In genomic region chr10:126147866-126148578, GRCh38 we compare ENCODE assay signal across 13 cellular contexts.
A peak's percentile ranks its signal among the peaks of the same experiment; 100 is the strongest.
DNase-seq lines count a peak whose midpoint lies in the region; ATAC-seq, FAIRE-seq and TF ChIP-seq lines count a peak whose summit lies in the region.
"Had no signal": no experiment of that assay in that cellular context is flagged by ENCODE, and none has a peak within 500 bp of the region (broad histone marks: within the 10 kb centered on the region; RNA-seq: fewer than 3 reads in every experiment).

No MANE protein-coding gene starts in this region.

- H3K4me2 ChIP-seq in neural progenitor cell, result peak overlapping the region; percentile 49

- no peak overlapping the region for H3K4me3 ChIP-seq in neural progenitor cell
- no peak overlapping the region for H3K4me3 ChIP-seq in lower leg skin (ENCODE audit: low read depth, poor library complexity, severe bottlenecking)
- H3K4me3 ChIP-seq: suprapubic skin had no signal

- H3K27me3 Mint-ChIP-seq in endothelial cell (ENCODE audit: unreplicated experiment) (peaks cover 7% of the 10 kb centered on the region), neural progenitor cell (ENCODE audit: insufficient read depth, low read depth) (peaks cover 6% of the 10 kb centered on the region)

- TF ChIP-seq CTCF in endothelial cell (IDR thresholded peaks at IDR 0.05; ENCODE audit: unreplicated experiment) (no peak), neural progenitor cell (IDR thresholded peaks at IDR 0.05) (no peak), lower leg skin (IDR thresholded peaks at IDR 0.05) (no peak)

- peaks cover 61% of the 10 kb centered on the region for H3F3A ChIP-seq in neural progenitor cell (ENCODE audit: low read depth)

- peak overlapping the region; percentile 4 for H3K27ac Mint-ChIP-seq in endothelial cell (ENCODE audit: unreplicated experiment)
- H3K27ac Mint-ChIP-seq in neural progenitor cell, result peak overlapping the region; percentile 40

- DNase-seq in EL (peak; percentile 59), RCC 7860 (ENCODE audit: low spot score) (peak; percentile 18), endothelial cell (ENCODE audit: low spot score) (no peak), neural progenitor cell (ENCODE audit: low spot score) (peak; percentile 79), lower leg skin (ENCODE audit: low spot score in 2 of 2) (no peak), COLO829 (ENCODE audit: low spot score) (no peak)
- DNase-seq: activated T-cell treated with anti-CD3 and anti-CD28 coated beads, Interleukin-2, amount 50 U/mL, for 48 hours; dermis blood vessel endothelial cell; NCI-H1092; stimulated activated CD4-positive, alpha-beta T cell treated with anti-CD3 and anti-CD28 coated beads, Interleukin-4, amount 100 ng/mL, for 24 hours had no signal

- intact Hi-C loops in lower leg skin (cut with DNase I; ENCODE audit: low total_unique reads), result no loop called here

- H3K4me1 ChIP-seq in neural progenitor cell, result peaks cover 43% of the 10 kb centered on the region
- H3K4me1 ChIP-seq: suprapubic skin had no signal

- H3K36me3 Mint-ChIP-seq in endothelial cell (ENCODE audit: low read depth, unreplicated experiment), result no peaks in the 10 kb centered on the region
- H3K36me3 Mint-ChIP-seq in neural progenitor cell, result no peaks in the 10 kb centered on the region

- H3K79me2 ChIP-seq in neural progenitor cell (ENCODE audit: low read depth), result no peaks in the 10 kb centered on the region

- no peak overlapping the region for H3K4me3 Mint-ChIP-seq in endothelial cell (ENCODE audit: unreplicated experiment)
- H3K4me3 Mint-ChIP-seq in neural progenitor cell, result no peak overlapping the region

- peaks cover 15% of the 10 kb centered on the region for H3K36me3 ChIP-seq in neural progenitor cell
- H3K36me3 ChIP-seq: suprapubic skin had no signal

- ATAC-seq in HG03469 (IDR thresholded peaks at IDR 0.05; ENCODE audit: unreplicated experiment) (no peak), GM18498 (IDR thresholded peaks at IDR 0.05; ENCODE audit: unreplicated experiment) (no peak)

- FAIRE-seq in RCC 7860 (lab: Jason Lieb, UNC), result peak; percentile 55

- no peak overlapping the region for H3K9ac ChIP-seq in neural progenitor cell

- H4K20me1 ChIP-seq in neural progenitor cell (ENCODE audit: low read depth), result no peaks in the 10 kb centered on the region

- H3K4me1 Mint-ChIP-seq in endothelial cell (ENCODE audit: unreplicated experiment), result peaks cover 5% of the 10 kb centered on the region
- peaks cover 10% of the 10 kb centered on the region for H3K4me1 Mint-ChIP-seq in neural progenitor cell

- peaks cover 12% of the 10 kb centered on the region for H3K9me3 ChIP-seq in neural progenitor cell (ENCODE audit: low read depth)
- H3K9me3 ChIP-seq: suprapubic skin had no signal

- no peaks in the 10 kb centered on the region for H3K9me3 Mint-ChIP-seq in endothelial cell (ENCODE audit: unreplicated experiment)
- H3K9me3 Mint-ChIP-seq in neural progenitor cell, result peaks cover 7% of the 10 kb centered on the region

- WGBS in lower leg skin, 2 donors, result 46 to 54% methylated on average over 7 of the region's 7 CpGs

- no peak overlapping the region for H2AFZ ChIP-seq in neural progenitor cell (replicated peaks)

- H3K27me3 ChIP-seq in neural progenitor cell, result no peaks in the 10 kb centered on the region
- H3K27me3 ChIP-seq: suprapubic skin had no signal

- TF ChIP-seq POLR2A in lower leg skin (IDR thresholded peaks at IDR 0.05), result no peak

- H3K27ac ChIP-seq in neural progenitor cell, result peak overlapping the region; percentile 94
- H3K27ac ChIP-seq: suprapubic skin had no signal

Comparison
In these comparisons a context has a peak if more than half of its experiments do, and no peak if none do; other contexts are left out.
1. DNase-seq: peak in EL (single experiment), RCC 7860 (single experiment) and neural progenitor cell (single experiment); none in endothelial cell (single experiment), lower leg skin (0 of 2) and COLO829 (single experiment).